11 cellular contexts compared by ENCODE assay signal in genomic region chr10:79349766-79350406, GRCh38. TPM values are rescaled to one million over a fixed set of nuclear protein-coding genes. Genes with fewer than 3 reads are reported as not detected.
A peak's percentile ranks its signal among the peaks of the same experiment; 100 is the strongest.
DNase-seq lines count a peak whose midpoint lies in the region; ATAC-seq, FAIRE-seq and TF ChIP-seq lines count a peak whose summit lies in the region.
"Had no signal": no experiment of that assay in that cellular context is flagged by ENCODE, and none has a peak within 500 bp of the region (broad histone marks: within the 10 kb centered on the region; RNA-seq: fewer than 3 reads in every experiment).

No MANE protein-coding gene starts in this region.

- H3K9me3 ChIP-seq in HepG2 (ENCODE audit: low read length) (no peaks in the 10 kb centered on the region), right lobe of liver (no peaks in the 10 kb centered on the region)
- H3K9me3 ChIP-seq: suprapubic skin had no signal

- no peak for FAIRE-seq in HepG2 (lab: Jason Lieb, UNC)

- DNase-seq in HepG2 (ENCODE audit: low spot score) (no peak), right lobe of liver (no peak), left kidney (ENCODE audit: low read depth, low spot score) (peak; percentile 77), type B pancreatic cell (ENCODE audit: extremely low spot score, unreplicated experiment) (no peak), NCI-H524 treated with DMSO at 0.1 percent for 48 hours (lab: John Stamatoyannopoulos, UW) (no peak), DMS53 treated with DMSO at 0.1 percent for 48 hours (lab: John Stamatoyannopoulos, UW; ENCODE audit: unreplicated experiment) (no peak)
- no peak for DNase-seq in activated T-cell treated with anti-CD3 and anti-CD28 coated beads, Interleukin-2, amount 50 U/mL, for 72 hours
- DNase-seq: hypothalamus, NCI-H524 had no signal

- TF ChIP-seq CTCF in HepG2 (CRISPR knock-in tag; IDR thresholded peaks at IDR 0.05): no peak
- TF ChIP-seq CTCF in right lobe of liver (IDR thresholded peaks at IDR 0.05): no peak
- TF ChIP-seq CTCF in type B pancreatic cell (conservative IDR thresholded peaks at IDR 0.05): no peak

- BruUV-seq in HepG2 (replicated peaks; lab: Mats Ljungman, UMichigan): no TSS peak

- peaks cover 29 to 36% of the 10 kb centered on the region in 2 donors for H3K36me3 Mint-ChIP-seq in activated T-cell treated with anti-CD3 and anti-CD28 coated beads, Interleukin-2, amount 50 U/mL, for 72 hours (ENCODE audit: insufficient read depth in 2 of 2)
- H3K36me3 Mint-ChIP-seq in type B pancreatic cell: peaks cover 28% of the 10 kb centered on the region

- no peaks in the 10 kb centered on the region for H3K27me3 ChIP-seq in HepG2 (ENCODE audit: control insufficient read depth in 1 of 2, insufficient read depth in 2 of 2, low read length in 2 of 2)
- no peaks in the 10 kb centered on the region for H3K27me3 ChIP-seq in right lobe of liver
- H3K27me3 ChIP-seq: suprapubic skin had no signal

- H3K36me3 ChIP-seq in HepG2 (replicated peaks in 1 of 2; ENCODE audit: control insufficient read depth in 1 of 2, insufficient read depth in 2 of 2, low read length in 2 of 2) (peaks cover 36 to 62% of the 10 kb centered on the region in 2 experiments), right lobe of liver (peaks cover 0 to 58% (median 39%) of the 10 kb centered on the region in 4 donors)

- H3K79me2 ChIP-seq in HepG2 (ENCODE audit: insufficient read depth, low read length): peaks cover 36% of the 10 kb centered on the region

- H4K20me1 ChIP-seq in HepG2 (ENCODE audit: insufficient read depth, low read length): peaks cover 56% of the 10 kb centered on the region

- in situ Hi-C loops in HepG2 (cut with HindIII; ENCODE audit: extremely low pct_ligation_motif_present, low pct_unique_long_range_greater_than_20kb): no loop called here

- H3K4me3 ChIP-seq in HepG2 (replicated peaks in 1 of 3; ENCODE audit: insufficient read depth in 1 of 3, low read depth in 2 of 3, low read length in 3 of 3) (peak overlapping the region in 2 of 3 experiments; percentile 9 to 85; a peak in 1 of 6 replicates), right lobe of liver (no peak overlapping the region)

- H3K27ac Mint-ChIP-seq in activated T-cell treated with anti-CD3 and anti-CD28 coated beads, Interleukin-2, amount 50 U/mL, for 72 hours: peak overlapping the region; percentile 98
- H3K27ac Mint-ChIP-seq in type B pancreatic cell: peak overlapping the region; percentile 61

- H3K4me1 ChIP-seq in HepG2 (ENCODE audit: insufficient read depth, low read length) (peaks cover 69% of the 10 kb centered on the region), right lobe of liver (peaks cover 0 to 29% (median 14%) of the 10 kb centered on the region in 4 donors)

- peak overlapping the region; percentile 96 for H3K4me2 ChIP-seq in HepG2 (ENCODE audit: low read depth, low read length)

- H2AFZ ChIP-seq in HepG2 (ENCODE audit: low read length): no peak overlapping the region

- no peaks in the 10 kb centered on the region for H3K9me3 Mint-ChIP-seq in activated T-cell treated with anti-CD3 and anti-CD28 coated beads, Interleukin-2, amount 50 U/mL, for 72 hours
- H3K9me3 Mint-ChIP-seq in type B pancreatic cell: no peaks in the 10 kb centered on the region

- TF ChIP-seq POLR2A in HepG2 (IDR thresholded peaks at IDR 0.05; ENCODE audit: insufficient read depth in 1 of 2, low read depth in 2 of 2, low read length in 2 of 2): no peak; a peak in 1 of 4 replicates
- TF ChIP-seq POLR2A in right lobe of liver (IDR thresholded peaks at IDR 0.05): no peak

- TF ChIP-seq RAD21 in HepG2 (CRISPR knock-in tag; IDR thresholded peaks at IDR 0.05): no peak

- 80% methylated on average over 6 of the region's 6 CpGs for WGBS in HepG2 (ENCODE audit: low lambda C conversion rate)
- 75% methylated on average over 6 of the region's 6 CpGs for WGBS in right lobe of liver (ENCODE audit: insufficient coverage, low coverage, low lambda C conversion rate, missing lambda C conversion rate)

- CTCF ChIA-PET in HepG2 (lab: Yijun Ruan, JAX; ENCODE audit: low intra/inter-chr PET ratio, low total read pairs): no interaction called here

- no peak for ATAC-seq in HepG2
- no peak for ATAC-seq in right lobe of liver
- no peak for ATAC-seq in activated T-cell treated with anti-CD3 and anti-CD28 coated beads, Interleukin-2, amount 50 U/mL, for 72 hours (replicated peaks in 1 of 2)
- no peak for ATAC-seq in GM21526 (IDR thresholded peaks at IDR 0.05; ENCODE audit: low FRiP score, unreplicated experiment)

- no peak overlapping the region for H3K9ac ChIP-seq in HepG2 (ENCODE audit: insufficient read depth, low read depth, low read length)

- no peaks in the 10 kb centered on the region for H3K27me3 Mint-ChIP-seq in activated T-cell treated with anti-CD3 and anti-CD28 coated beads, Interleukin-2, amount 50 U/mL, for 72 hours (ENCODE audit: low read depth)
- no peaks in the 10 kb centered on the region for H3K27me3 Mint-ChIP-seq in type B pancreatic cell

- POLR2A ChIA-PET in HepG2 (lab: Yijun Ruan, JAX): interaction anchor here (5.9 to 7.8 kb wide), 2 partner anchors 8 to 14 kb away, joined by 45 to 134 read pairs; no protein-coding TSS in a partner anchor

- H3K27ac ChIP-seq in HepG2 (ENCODE audit: extremely low read length, insufficient read depth, low read length) (no peak overlapping the region), right lobe of liver (no peak overlapping the region)
- H3K27ac ChIP-seq: suprapubic skin had no signal

- H3K4me1 Mint-ChIP-seq in activated T-cell treated with anti-CD3 and anti-CD28 coated beads, Interleukin-2, amount 50 U/mL, for 72 hours (ENCODE audit: low read depth): peaks cover 53% of the 10 kb centered on the region
- H3K4me1 Mint-ChIP-seq in type B pancreatic cell (ENCODE audit: unreplicated experiment): peaks cover 5% of the 10 kb centered on the region

- TF ChIP-seq EP300 in HepG2 (IDR thresholded peaks at IDR 0.05; ENCODE audit: low read depth in 2 of 2, low read length in 2 of 2) (no peak), HepG2 (CRISPR knock-in tag; IDR thresholded peaks at IDR 0.05; ENCODE audit: borderline replicate concordance) (no peak)

- intact Hi-C loops in HepG2 (cut with micrococcal nuclease; ENCODE audit: unreplicated experiment) (loop anchor here (10.0 kb wide), 1 partner anchor 55 kb away; no protein-coding TSS in a partner anchor), right lobe of liver (cut with DNase I) (no loop called here)

- peak overlapping the region; percentile 88 to 92 for H3K4me3 Mint-ChIP-seq in activated T-cell treated with anti-CD3 and anti-CD28 coated beads, Interleukin-2, amount 50 U/mL, for 72 hours
- H3K4me3 Mint-ChIP-seq in type B pancreatic cell: peak overlapping the region; percentile 86

TF ChIP-seq in HepG2, 621 proteins besides CTCF, POLR2A, EP300 and RAD21 (continues in another document):
- TF ChIP-seq RXRA (CRISPR knock-in tag; IDR thresholded peaks at IDR 0.05): no peak

RNA-seq across cellular contexts. Expression of gene PPIF, which starts 2.6 kb away (rescaled TPM):
- 157 and 178 TPM in 2 replicates for total RNA-seq in HepG2 (2016; rRNA removed; fragmentation: Illumina TruSeq; extraction: Trizol)
- 30.6 and 37.3 TPM in 2 replicates for total RNA-seq in HepG2 (2016; cell fraction: cytosol; rRNA removed; fragmentation: Illumina TruSeq; extraction: Trizol; ENCODE audit: low read depth)
- total RNA-seq in HepG2 (2016; cell fraction: insoluble cytoplasmic fraction; rRNA removed; fragmentation: Illumina TruSeq; extraction: Trizol): 154 and 176 TPM in 2 replicates
- 93.6 and 97.6 TPM in 2 replicates for total RNA-seq in HepG2 (2016; cell fraction: membrane; rRNA removed; fragmentation: Illumina TruSeq; extraction: Trizol)
- 106 and 121 TPM in 2 replicates for total RNA-seq in HepG2 (2016; cell fraction: nucleus; rRNA removed; fragmentation: Illumina TruSeq; extraction: Trizol)
- 134 and 147 TPM in 2 replicates for polyA plus RNA-seq in HepG2 (2011; rRNA removed)
- 144 and 156 TPM in 2 replicates for polyA plus RNA-seq in HepG2 (2011; cell fraction: cytosol; rRNA removed)
- 229 and 231 TPM in 2 replicates for polyA plus RNA-seq in HepG2 (2011; cell fraction: nucleus; rRNA removed)
- polyA plus RNA-seq in HepG2 (2012): 92.0 and 152 TPM in 2 replicates
- polyA plus RNA-seq in HepG2 (2016; cell fraction: cytosol; fragmentation: Illumina TruSeq; extraction: Trizol; ENCODE audit: low read depth): 48.0 and 48.3 TPM in 2 replicates
- 270 and 301 TPM in 2 replicates for polyA plus RNA-seq in HepG2 (2016; cell fraction: insoluble cytoplasmic fraction; fragmentation: Illumina TruSeq; extraction: Trizol; ENCODE audit: low read depth)
- polyA plus RNA-seq in HepG2 (2016; cell fraction: membrane; fragmentation: Illumina TruSeq; extraction: Trizol; ENCODE audit: low read depth): 80.3 and 83.8 TPM in 2 replicates
- polyA plus RNA-seq in HepG2 (2016; cell fraction: nucleus; fragmentation: Illumina TruSeq; extraction: Trizol; ENCODE audit: insufficient read depth, low read depth): 218 and 229 TPM in 2 replicates
- 220 and 249 TPM in 2 replicates for polyA minus RNA-seq in HepG2 (2011; rRNA and poly(A)+ RNA removed; ENCODE audit: low replicate concordance)
- polyA minus RNA-seq in HepG2 (2011; cell fraction: cytosol; rRNA and poly(A)+ RNA removed): 69.6 and 71.7 TPM in 2 replicates
- polyA minus RNA-seq in HepG2 (2011; cell fraction: nucleus; rRNA and poly(A)+ RNA removed): 105 and 112 TPM in 2 replicates
- total RNA-seq in right lobe of liver: 100 to 1,000 TPM in 1 of 6 experiments, 10 to 100 TPM in 5; 53.7 to 106 (median 90.1) TPM
- total RNA-seq in activated T-cell treated with anti-CD3 and anti-CD28 coated beads, Interleukin-2, amount 50 U/mL, for 72 hours: 100 to 1,000 TPM; 102 to 104 TPM
- total RNA-seq in type B pancreatic cell (ENCODE audit: low replicate concordance): 67.5 and 91.3 TPM in 2 replicates

Comparison
In these comparisons a context has a peak if more than half of its experiments do, and no peak if none do; other contexts are left out.
1. H3K4me3 ChIP-seq: peak in HepG2 (2 of 3); none in right lobe of liver (0 of 3).